In the genomic region with DNA sequence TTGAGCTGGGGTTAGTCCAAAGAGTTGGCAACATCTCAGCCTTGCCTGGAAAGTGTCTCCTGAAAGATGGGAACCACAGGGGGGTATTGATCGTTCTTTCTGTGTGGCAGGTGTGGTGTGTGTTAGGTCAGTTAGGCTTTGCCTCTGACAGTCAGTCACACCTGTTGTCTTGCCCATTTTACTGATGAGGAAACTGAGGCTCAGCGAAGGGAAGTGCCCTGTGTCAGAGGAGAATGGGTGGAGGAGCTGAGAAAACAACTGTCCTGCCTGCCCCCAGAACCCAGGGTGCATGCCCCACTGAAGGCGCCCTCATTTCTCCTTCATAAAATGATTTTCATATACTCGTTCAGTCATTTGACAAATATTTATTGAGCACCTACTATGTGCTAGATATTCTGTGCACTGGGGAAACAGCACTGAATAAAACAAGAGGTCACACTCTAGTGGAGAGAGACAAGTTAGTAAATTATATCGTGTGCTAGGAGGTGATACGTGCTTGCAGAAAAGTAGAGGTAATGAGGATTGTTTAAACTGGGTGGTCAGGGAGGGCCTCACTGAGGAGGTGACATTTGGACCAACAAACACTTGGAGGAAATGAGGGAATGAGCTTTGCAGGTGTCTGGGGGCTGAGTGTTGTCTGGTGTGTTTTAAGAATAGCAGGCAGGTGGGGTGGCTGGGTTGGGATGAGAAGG, we compare ENCODE assay signal across 2 cellular contexts.
TF ChIP-seq lines count a peak whose summit lies in the region.

No MANE protein-coding gene starts in this region.

TF ChIP-seq in HEK293, 187 proteins besides CTCF, POLR2A, EP300 and RAD21:
- TF ChIP-seq ZNF473 (tag by site-specific recombination; IDR thresholded peaks at IDR 0.05) (0 out of 2 replicates have a peak, but pooled peaks have one; percentile 20), SCRT1 (tag by site-specific recombination; IDR thresholded peaks at IDR 0.05; ENCODE audit: borderline replicate concordance) (0 out of 2 replicates have a peak, but pooled peaks have one; percentile 45), WT1 (tag by site-specific recombination; IDR thresholded peaks at IDR 0.05) (no peak), ZNF423 (tag by site-specific recombination; IDR thresholded peaks at IDR 0.05) (0 out of 2 replicates have a peak, but pooled peaks have one; percentile 22), ZNF76 (tag by site-specific recombination; IDR thresholded peaks at IDR 0.05; ENCODE audit: borderline replicate concordance, low read depth) (peak; percentile 5; the same call in 1 of the 2 replicates), SCRT2 (tag by site-specific recombination; IDR thresholded peaks at IDR 0.05) (peak; percentile 56), ZNF664 (tag by site-specific recombination; IDR thresholded peaks at IDR 0.05) (peak; percentile 94)
- TF ChIP-seq, protein P1, sequence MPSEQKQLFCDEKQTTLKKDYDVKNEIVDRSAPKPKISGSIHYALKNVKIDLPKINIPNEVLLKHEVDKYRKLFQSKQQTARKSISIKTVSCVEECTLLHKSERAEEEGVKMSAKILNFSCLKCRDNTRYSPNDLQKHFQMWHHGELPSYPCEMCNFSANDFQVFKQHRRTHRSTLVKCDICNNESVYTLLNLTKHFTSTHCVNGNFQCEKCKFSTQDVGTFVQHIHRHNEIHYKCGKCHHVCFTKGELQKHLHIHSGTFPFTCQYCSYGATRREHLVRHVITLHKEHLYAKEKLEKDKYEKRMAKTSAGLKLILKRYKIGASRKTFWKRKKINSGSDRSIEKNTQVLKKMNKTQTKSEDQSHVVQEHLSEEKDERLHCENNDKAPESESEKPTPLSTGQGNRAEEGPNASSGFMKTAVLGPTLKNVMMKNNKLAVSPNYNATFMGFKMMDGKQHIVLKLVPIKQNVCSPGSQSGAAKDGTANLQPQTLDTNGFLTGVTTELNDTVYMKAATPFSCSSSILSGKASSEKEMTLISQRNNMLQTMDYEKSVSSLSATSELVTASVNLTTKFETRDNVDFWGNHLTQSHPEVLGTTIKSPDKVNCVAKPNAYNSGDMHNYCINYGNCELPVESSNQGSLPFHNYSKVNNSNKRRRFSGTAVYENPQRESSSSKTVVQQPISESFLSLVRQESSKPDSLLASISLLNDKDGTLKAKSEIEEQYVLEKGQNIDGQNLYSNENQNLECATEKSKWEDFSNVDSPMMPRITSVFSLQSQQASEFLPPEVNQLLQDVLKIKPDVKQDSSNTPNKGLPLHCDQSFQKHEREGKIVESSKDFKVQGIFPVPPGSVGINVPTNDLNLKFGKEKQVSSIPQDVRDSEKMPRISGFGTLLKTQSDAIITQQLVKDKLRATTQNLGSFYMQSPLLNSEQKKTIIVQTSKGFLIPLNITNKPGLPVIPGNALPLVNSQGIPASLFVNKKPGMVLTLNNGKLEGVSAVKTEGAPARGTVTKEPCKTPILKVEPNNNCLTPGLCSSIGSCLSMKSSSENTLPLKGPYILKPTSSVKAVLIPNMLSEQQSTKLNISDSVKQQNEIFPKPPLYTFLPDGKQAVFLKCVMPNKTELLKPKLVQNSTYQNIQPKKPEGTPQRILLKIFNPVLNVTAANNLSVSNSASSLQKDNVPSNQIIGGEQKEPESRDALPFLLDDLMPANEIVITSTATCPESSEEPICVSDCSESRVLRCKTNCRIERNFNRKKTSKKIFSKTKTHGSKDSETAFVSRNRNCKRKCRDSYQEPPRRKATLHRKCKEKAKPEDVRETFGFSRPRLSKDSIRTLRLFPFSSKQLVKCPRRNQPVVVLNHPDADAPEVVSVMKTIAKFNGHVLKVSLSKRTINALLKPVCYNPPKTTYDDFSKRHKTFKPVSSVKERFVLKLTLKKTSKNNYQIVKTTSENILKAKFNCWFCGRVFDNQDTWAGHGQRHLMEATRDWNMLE (tag by site-specific recombination; conservative IDR thresholded peaks at IDR 0.05; ENCODE audit: low read depth) = no peak
- TF ChIP-seq, protein P2, sequence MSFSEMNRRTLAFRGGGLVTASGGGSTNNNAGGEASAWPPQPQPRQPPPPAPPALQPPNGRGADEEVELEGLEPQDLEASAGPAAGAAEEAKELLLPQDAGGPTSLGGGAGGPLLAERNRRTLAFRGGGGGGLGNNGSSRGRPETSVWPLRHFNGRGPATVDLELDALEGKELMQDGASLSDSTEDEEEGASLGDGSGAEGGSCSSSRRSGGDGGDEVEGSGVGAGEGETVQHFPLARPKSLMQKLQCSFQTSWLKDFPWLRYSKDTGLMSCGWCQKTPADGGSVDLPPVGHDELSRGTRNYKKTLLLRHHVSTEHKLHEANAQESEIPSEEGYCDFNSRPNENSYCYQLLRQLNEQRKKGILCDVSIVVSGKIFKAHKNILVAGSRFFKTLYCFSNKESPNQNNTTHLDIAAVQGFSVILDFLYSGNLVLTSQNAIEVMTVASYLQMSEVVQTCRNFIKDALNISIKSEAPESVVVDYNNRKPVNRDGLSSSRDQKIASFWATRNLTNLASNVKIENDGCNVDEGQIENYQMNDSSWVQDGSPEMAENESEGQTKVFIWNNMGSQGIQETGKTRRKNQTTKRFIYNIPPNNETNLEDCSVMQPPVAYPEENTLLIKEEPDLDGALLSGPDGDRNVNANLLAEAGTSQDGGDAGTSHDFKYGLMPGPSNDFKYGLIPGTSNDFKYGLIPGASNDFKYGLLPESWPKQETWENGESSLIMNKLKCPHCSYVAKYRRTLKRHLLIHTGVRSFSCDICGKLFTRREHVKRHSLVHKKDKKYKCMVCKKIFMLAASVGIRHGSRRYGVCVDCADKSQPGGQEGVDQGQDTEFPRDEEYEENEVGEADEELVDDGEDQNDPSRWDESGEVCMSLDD (tag by site-specific recombination; IDR thresholded peaks at IDR 0.05) = no peak

TF ChIP-seq in K562, 482 proteins besides CTCF, POLR2A, EP300 and RAD21 (continues in another document):
- no peak for TF ChIP-seq ZNF12 (CRISPR knock-in tag; IDR thresholded peaks at IDR 0.05)
- TF ChIP-seq MEIS2 (IDR thresholded peaks at IDR 0.05; ENCODE audit: partially characterized antibody) = no peak
- TF ChIP-seq ZNF280A (IDR thresholded peaks at IDR 0.05; ENCODE audit: low read depth, partially characterized antibody) = no peak
- TF ChIP-seq ZBTB26 (CRISPR knock-in tag; IDR thresholded peaks at IDR 0.05) = no peak
- TF ChIP-seq SRF (CRISPR knock-in tag; IDR thresholded peaks at IDR 0.05) = no peak
- no peak; the same call in 1 of the 2 replicates for TF ChIP-seq BCOR (IDR thresholded peaks at IDR 0.05)
- no peak for TF ChIP-seq ZNF766 (CRISPR knock-in tag; conservative IDR thresholded peaks at IDR 0.05)
- no peak for TF ChIP-seq TAF15 (IDR thresholded peaks at IDR 0.05; ENCODE audit: low read depth, low read length)
- no peak for TF ChIP-seq ZKSCAN8 (CRISPR knock-in tag; IDR thresholded peaks at IDR 0.05)
- TF ChIP-seq MYBL2 (IDR thresholded peaks at IDR 0.05; ENCODE audit: low read depth) = no peak
- TF ChIP-seq MYBL2 (CRISPR knock-in tag; IDR thresholded peaks at IDR 0.05; ENCODE audit: borderline replicate concordance) = no peak
- no peak for TF ChIP-seq MTA3 (IDR thresholded peaks at IDR 0.05; ENCODE audit: borderline replicate concordance)
- TF ChIP-seq ZNF785 (CRISPR knock-in tag; IDR thresholded peaks at IDR 0.05) = no peak
- no peak for TF ChIP-seq SMARCA4 (IDR thresholded peaks at IDR 0.05)
- TF ChIP-seq SAP30 (IDR thresholded peaks at IDR 0.05; ENCODE audit: borderline replicate concordance, insufficient read depth, low read depth, low read length, poor library complexity, severe bottlenecking) = no peak
- peak; percentile 61; the same call in 1 of the 2 replicates for TF ChIP-seq SMARCA5 (IDR thresholded peaks at IDR 0.05)
- TF ChIP-seq, protein P3, sequence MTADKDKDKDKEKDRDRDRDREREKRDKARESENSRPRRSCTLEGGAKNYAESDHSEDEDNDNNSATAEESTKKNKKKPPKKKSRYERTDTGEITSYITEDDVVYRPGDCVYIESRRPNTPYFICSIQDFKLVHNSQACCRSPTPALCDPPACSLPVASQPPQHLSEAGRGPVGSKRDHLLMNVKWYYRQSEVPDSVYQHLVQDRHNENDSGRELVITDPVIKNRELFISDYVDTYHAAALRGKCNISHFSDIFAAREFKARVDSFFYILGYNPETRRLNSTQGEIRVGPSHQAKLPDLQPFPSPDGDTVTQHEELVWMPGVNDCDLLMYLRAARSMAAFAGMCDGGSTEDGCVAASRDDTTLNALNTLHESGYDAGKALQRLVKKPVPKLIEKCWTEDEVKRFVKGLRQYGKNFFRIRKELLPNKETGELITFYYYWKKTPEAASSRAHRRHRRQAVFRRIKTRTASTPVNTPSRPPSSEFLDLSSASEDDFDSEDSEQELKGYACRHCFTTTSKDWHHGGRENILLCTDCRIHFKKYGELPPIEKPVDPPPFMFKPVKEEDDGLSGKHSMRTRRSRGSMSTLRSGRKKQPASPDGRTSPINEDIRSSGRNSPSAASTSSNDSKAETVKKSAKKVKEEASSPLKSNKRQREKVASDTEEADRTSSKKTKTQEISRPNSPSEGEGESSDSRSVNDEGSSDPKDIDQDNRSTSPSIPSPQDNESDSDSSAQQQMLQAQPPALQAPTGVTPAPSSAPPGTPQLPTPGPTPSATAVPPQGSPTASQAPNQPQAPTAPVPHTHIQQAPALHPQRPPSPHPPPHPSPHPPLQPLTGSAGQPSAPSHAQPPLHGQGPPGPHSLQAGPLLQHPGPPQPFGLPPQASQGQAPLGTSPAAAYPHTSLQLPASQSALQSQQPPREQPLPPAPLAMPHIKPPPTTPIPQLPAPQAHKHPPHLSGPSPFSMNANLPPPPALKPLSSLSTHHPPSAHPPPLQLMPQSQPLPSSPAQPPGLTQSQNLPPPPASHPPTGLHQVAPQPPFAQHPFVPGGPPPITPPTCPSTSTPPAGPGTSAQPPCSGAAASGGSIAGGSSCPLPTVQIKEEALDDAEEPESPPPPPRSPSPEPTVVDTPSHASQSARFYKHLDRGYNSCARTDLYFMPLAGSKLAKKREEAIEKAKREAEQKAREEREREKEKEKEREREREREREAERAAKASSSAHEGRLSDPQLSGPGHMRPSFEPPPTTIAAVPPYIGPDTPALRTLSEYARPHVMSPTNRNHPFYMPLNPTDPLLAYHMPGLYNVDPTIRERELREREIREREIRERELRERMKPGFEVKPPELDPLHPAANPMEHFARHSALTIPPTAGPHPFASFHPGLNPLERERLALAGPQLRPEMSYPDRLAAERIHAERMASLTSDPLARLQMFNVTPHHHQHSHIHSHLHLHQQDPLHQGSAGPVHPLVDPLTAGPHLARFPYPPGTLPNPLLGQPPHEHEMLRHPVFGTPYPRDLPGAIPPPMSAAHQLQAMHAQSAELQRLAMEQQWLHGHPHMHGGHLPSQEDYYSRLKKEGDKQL (CRISPR knock-in tag; IDR thresholded peaks at IDR 0.05; ENCODE audit: borderline replicate concordance) = no peak
- TF ChIP-seq, protein P4, sequence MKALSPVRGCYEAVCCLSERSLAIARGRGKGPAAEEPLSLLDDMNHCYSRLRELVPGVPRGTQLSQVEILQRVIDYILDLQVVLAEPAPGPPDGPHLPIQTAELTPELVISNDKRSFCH (CRISPR knock-in tag; IDR thresholded peaks at IDR 0.05) = no peak
- TF ChIP-seq, protein P4 (tag; IDR thresholded peaks at IDR 0.05) = no peak
- no peak for TF ChIP-seq NFIC (IDR thresholded peaks at IDR 0.05)
- no peak for TF ChIP-seq ZNF561 (CRISPR knock-in tag; conservative IDR thresholded peaks at IDR 0.05)
- no peak for TF ChIP-seq FOXJ2 (tag; IDR thresholded peaks at IDR 0.05)
- TF ChIP-seq, protein P5, sequence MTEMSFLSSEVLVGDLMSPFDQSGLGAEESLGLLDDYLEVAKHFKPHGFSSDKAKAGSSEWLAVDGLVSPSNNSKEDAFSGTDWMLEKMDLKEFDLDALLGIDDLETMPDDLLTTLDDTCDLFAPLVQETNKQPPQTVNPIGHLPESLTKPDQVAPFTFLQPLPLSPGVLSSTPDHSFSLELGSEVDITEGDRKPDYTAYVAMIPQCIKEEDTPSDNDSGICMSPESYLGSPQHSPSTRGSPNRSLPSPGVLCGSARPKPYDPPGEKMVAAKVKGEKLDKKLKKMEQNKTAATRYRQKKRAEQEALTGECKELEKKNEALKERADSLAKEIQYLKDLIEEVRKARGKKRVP (CRISPR knock-in tag; IDR thresholded peaks at IDR 0.05) = no peak
- TF ChIP-seq HNRNPH1 (optimal IDR thresholded peaks at IDR 0.05; ENCODE audit: low read depth, low read length) = no peak
- TF ChIP-seq SUPT5H (IDR thresholded peaks at IDR 0.05) = no peak
- TF ChIP-seq GABPB2 (CRISPR knock-in tag; conservative IDR thresholded peaks at IDR 0.05) = no peak
- TF ChIP-seq SIN3B (IDR thresholded peaks at IDR 0.05; ENCODE audit: low read depth) = no peak
- 0 out of 4 replicates have a peak, but pooled peaks of 1 of the 2 experiments have one; percentile 54 for TF ChIP-seq KDM1A (IDR thresholded peaks at IDR 0.05)
- TF ChIP-seq CBFA2T2 (conservative IDR thresholded peaks at IDR 0.05) = no peak
- TF ChIP-seq ELF1 (tag; IDR thresholded peaks at IDR 0.05) = no peak
- TF ChIP-seq, protein P6, sequence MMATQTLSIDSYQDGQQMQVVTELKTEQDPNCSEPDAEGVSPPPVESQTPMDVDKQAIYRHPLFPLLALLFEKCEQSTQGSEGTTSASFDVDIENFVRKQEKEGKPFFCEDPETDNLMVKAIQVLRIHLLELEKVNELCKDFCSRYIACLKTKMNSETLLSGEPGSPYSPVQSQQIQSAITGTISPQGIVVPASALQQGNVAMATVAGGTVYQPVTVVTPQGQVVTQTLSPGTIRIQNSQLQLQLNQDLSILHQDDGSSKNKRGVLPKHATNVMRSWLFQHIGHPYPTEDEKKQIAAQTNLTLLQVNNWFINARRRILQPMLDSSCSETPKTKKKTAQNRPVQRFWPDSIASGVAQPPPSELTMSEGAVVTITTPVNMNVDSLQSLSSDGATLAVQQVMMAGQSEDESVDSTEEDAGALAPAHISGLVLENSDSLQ (IDR thresholded peaks at IDR 0.05) = no peak
- TF ChIP-seq PHF20 (IDR thresholded peaks at IDR 0.05; ENCODE audit: partially characterized antibody) = no peak
- TF ChIP-seq NCOA4 (IDR thresholded peaks at IDR 0.05; ENCODE audit: partially characterized antibody) = no peak
